21 cellular contexts compared by ENCODE assay signal in the genomic region with DNA sequence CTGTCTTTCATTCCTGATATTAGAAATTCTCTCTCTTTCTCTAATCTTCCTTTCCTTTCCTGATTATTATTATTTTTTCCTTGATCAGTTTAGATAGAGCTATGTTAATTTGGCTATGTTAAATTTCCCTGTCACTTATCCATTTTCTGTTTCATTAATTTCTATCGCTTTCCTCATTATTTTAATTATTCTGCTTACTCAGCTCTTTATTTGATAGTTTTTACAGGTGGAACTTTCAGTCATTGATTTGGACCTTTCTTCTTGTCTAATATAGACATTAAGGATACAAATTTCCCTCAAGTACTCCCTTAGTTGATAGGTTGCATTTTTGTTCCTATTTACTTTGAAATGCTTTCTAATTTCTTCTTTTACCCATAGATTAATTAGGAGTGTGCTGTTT.
DNase-seq lines count a peak whose midpoint lies in the region; ATAC-seq, FAIRE-seq and TF ChIP-seq lines count a peak whose summit lies in the region.
"Had no signal": no experiment of that assay in that cellular context is flagged by ENCODE, and none has a peak within 500 bp of the region (broad histone marks: within the 10 kb centered on the region; RNA-seq: fewer than 3 reads in every experiment).

No MANE protein-coding gene starts in this region.

- H3K18ac ChIP-seq in IMR-90 (ENCODE audit: low read depth, low read length) (no peak overlapping the region), H1 (ENCODE audit: extremely low read depth, low read length) (no peak overlapping the region)

- H4K20me1 ChIP-seq in IMR-90 (ENCODE audit: insufficient read depth, low read length): no peaks in the 10 kb centered on the region
- no peaks in the 10 kb centered on the region for H4K20me1 ChIP-seq in H1 (replicated peaks in 1 of 2; ENCODE audit: control insufficient read depth in 1 of 2, insufficient read depth in 2 of 2, low read length in 2 of 2)
- H4K20me1 ChIP-seq: BLaER1 treated with 17β-estradiol and CSF1 and Interleukin-3, amounts not matched to agents 10 nM and 100 nM had no signal

- H3K9me3 ChIP-seq in A549 (no peaks in the 10 kb centered on the region), IMR-90 (ENCODE audit: control insufficient read depth, insufficient read depth, low read length) (peaks cover 16% of the 10 kb centered on the region), H1 (ENCODE audit: insufficient read depth in 2 of 2, low read depth in 1 of 2, low read length in 1 of 2) (peaks cover 6 to 8% of the 10 kb centered on the region in 2 experiments; a peak in 2 of 4 replicates)

- H2BK12ac ChIP-seq in H1 (ENCODE audit: low read depth, low read length): no peak overlapping the region

- H3K23me2 ChIP-seq in H1 (ENCODE audit: low read depth, low read length): no peaks in the 10 kb centered on the region; the same call in 1 of the 2 replicates

- no peaks in the 10 kb centered on the region for H3K36me3 ChIP-seq in IMR-90 (ENCODE audit: control insufficient read depth, insufficient read depth, low read length)
- no peaks in the 10 kb centered on the region for H3K36me3 ChIP-seq in H1 (ENCODE audit: control insufficient read depth in 2 of 4, insufficient read depth in 4 of 4, low read length in 3 of 4)
- H3K36me3 ChIP-seq: BLaER1 treated with 17β-estradiol and CSF1 and Interleukin-3, amounts not matched to agents 10 nM and 100 nM had no signal

- DNase-seq in A549 (ENCODE audit: low read depth in 1 of 2, low spot score in 1 of 2) (no peak), IMR-90 (no peak), H1 (ENCODE audit: low read depth in 1 of 2, low spot score in 2 of 2) (no peak), glutamatergic neuron (no peak), erythroblast (lab: John Stamatoyannopoulos, UW) (no peak)
- DNase-seq: 8988T; AML-193; Caco-2; Calu3; CD4-positive, alpha-beta T cell; CD8-positive, alpha-beta T cell; DMS79 treated with DMSO at 0.1 percent for 48 hours; GF-D8 had no signal

- H4K5ac ChIP-seq in IMR-90 (ENCODE audit: low read depth, low read length) (no peak overlapping the region), H1 (ENCODE audit: insufficient read length, low read depth, low read length) (no peak overlapping the region)

- TF ChIP-seq EP300 in A549 (IDR thresholded peaks at IDR 0.05): no peak
- TF ChIP-seq EP300 in H1 (IDR thresholded peaks at IDR 0.05; ENCODE audit: borderline replicate concordance in 1 of 2, low read depth in 2 of 2, low read length in 2 of 2): no peak

- H3K9me1 ChIP-seq in IMR-90 (ENCODE audit: insufficient read depth, low read length): no peaks in the 10 kb centered on the region

- H3K79me2 ChIP-seq in H1 (ENCODE audit: control insufficient read depth in 1 of 2, insufficient read depth in 2 of 2, low read length in 2 of 2): no peaks in the 10 kb centered on the region

- no peaks in the 10 kb centered on the region for H3K79me1 ChIP-seq in IMR-90 (ENCODE audit: low read depth in 1 of 2, low read length in 2 of 2)
- no peaks in the 10 kb centered on the region for H3K79me1 ChIP-seq in H1 (ENCODE audit: low read depth, low read length)

- CTCF ChIA-PET in A549 (lab: Yijun Ruan, JAX): no interaction called here
- CTCF ChIA-PET in IMR-90 (lab: Yijun Ruan, JAX): no interaction called here
- CTCF ChIA-PET in H1 (lab: Charles Lee; ENCODE audit: partially characterized antibody): no interaction called here

- no peak overlapping the region for H2BK20ac ChIP-seq in IMR-90 (ENCODE audit: low read depth, low read length)
- no peak overlapping the region for H2BK20ac ChIP-seq in H1 (ENCODE audit: low read length)

- H3K27me3 ChIP-seq in IMR-90 (ENCODE audit: control insufficient read depth, insufficient read depth, low read length) (no peaks in the 10 kb centered on the region), H1 (replicated peaks in 1 of 4; ENCODE audit: control insufficient read depth in 3 of 4, extremely low read depth in 1 of 4, insufficient read depth in 3 of 4, low read length in 3 of 4) (no peaks in the 10 kb centered on the region; a peak in 1 of 7 replicates)
- H3K27me3 ChIP-seq: BLaER1 treated with 17β-estradiol and CSF1 and Interleukin-3, amounts not matched to agents 10 nM and 100 nM had no signal

- H2AFZ ChIP-seq in IMR-90 (replicated peaks; ENCODE audit: low read length, poor library complexity) (no peak overlapping the region), H1 (ENCODE audit: low read length) (no peak overlapping the region)

- H2AK9ac ChIP-seq in IMR-90 (replicated peaks; ENCODE audit: low read depth, low read length, poor library complexity): no peak overlapping the region

- H2BK120ac ChIP-seq in IMR-90 (ENCODE audit: low read depth, low read length) (no peak overlapping the region), H1 (replicated peaks; ENCODE audit: low read depth, low read length) (no peak overlapping the region)

- 82% methylated on average over 1 of the region's 1 CpG for WGBS in A549 (ENCODE audit: missing lambda C conversion rate)
- WGBS in IMR-90 (ENCODE audit: extremely low coverage in 2 of 2, insufficient read length in 1 of 2), 2 experiments: no CpG with 5 or more reads among the region's 1 CpG
- 86% methylated on average over 1 of the region's 1 CpG; no CpG with 5 or more reads in 1 of the 2 experiments for WGBS in H1 (ENCODE audit: extremely low coverage in 1 of 2, insufficient coverage in 1 of 2, insufficient read length in 1 of 2, insufficient replicate concordance in 2 of 2, low coverage in 1 of 2, low lambda C conversion rate in 2 of 2, missing lambda C conversion rate in 1 of 2), 2 experiments

- in situ Hi-C loops in IMR-90 (cut with MboI; ENCODE audit: low sequenced_read_pairs): no loop called here

- intact Hi-C loops in IMR-90 (cut with micrococcal nuclease): no loop called here

- no peak overlapping the region for H3K4me3 Mint-ChIP-seq in glutamatergic neuron (ENCODE audit: unreplicated experiment)
- H3K4me3 Mint-ChIP-seq: B cell; CD4-positive, alpha-beta T cell; CD8-positive, alpha-beta T cell had no signal

- TF ChIP-seq POLR2A in A549 (IDR thresholded peaks at IDR 0.05; ENCODE audit: low read length) (no peak), IMR-90 (IDR thresholded peaks at IDR 0.05; ENCODE audit: low read depth, low read length) (no peak), H1 (IDR thresholded peaks at IDR 0.05; ENCODE audit: control extremely low read depth in 1 of 2, low read depth in 2 of 2, low read length in 2 of 2) (no peak), erythroblast (IDR thresholded peaks at IDR 0.05; ENCODE audit: low read length) (no peak)

- POLR2A ChIA-PET in A549 (lab: Yijun Ruan, JAX) (no interaction called here), IMR-90 (lab: Charles Lee; ENCODE audit: unreplicated experiment) (no interaction called here), H1 (lab: Charles Lee; ENCODE audit: partially characterized antibody) (no interaction called here)

- H3K14ac ChIP-seq in IMR-90 (replicated peaks; ENCODE audit: low read depth, low read length): no peak overlapping the region
- no peak overlapping the region for H3K14ac ChIP-seq in H1 (ENCODE audit: insufficient read length)

- H4K8ac ChIP-seq in IMR-90 (ENCODE audit: low read depth in 2 of 2, low read length in 2 of 2): no peak overlapping the region
- H4K8ac ChIP-seq in H1 (ENCODE audit: extremely low read depth, insufficient read depth, low read length): no peak overlapping the region

- no peak overlapping the region for H3K4me2 ChIP-seq in A549
- no peak overlapping the region for H3K4me2 ChIP-seq in IMR-90 (ENCODE audit: low read depth, low read length)
- no peak overlapping the region for H3K4me2 ChIP-seq in H1 (ENCODE audit: insufficient read depth in 1 of 2, low read depth in 2 of 2, low read length in 2 of 2)
- H3K4me2 ChIP-seq: BLaER1 treated with 17β-estradiol and CSF1 and Interleukin-3, amounts not matched to agents 10 nM and 100 nM had no signal

- H4K91ac ChIP-seq in IMR-90 (ENCODE audit: insufficient read depth, low read depth, low read length) (no peak overlapping the region), H1 (replicated peaks; ENCODE audit: insufficient read length, low read length) (no peak overlapping the region)

- H3K27ac Mint-ChIP-seq in glutamatergic neuron (ENCODE audit: unreplicated experiment): no peak overlapping the region
- H3K27ac Mint-ChIP-seq: B cell; CD4-positive, alpha-beta T cell; CD8-positive, alpha-beta T cell had no signal

- H3K4me3 ChIP-seq in A549 (no peak overlapping the region), IMR-90 (ENCODE audit: insufficient read depth, low read depth, low read length) (no peak overlapping the region), H1 (ENCODE audit: extremely low read depth in 1 of 4, insufficient read depth in 2 of 4, low read depth in 3 of 4, low read length in 4 of 4) (no peak overlapping the region)
- H3K4me3 ChIP-seq: BLaER1 treated with 17β-estradiol and CSF1 and Interleukin-3, amounts not matched to agents 10 nM and 100 nM had no signal

- FAIRE-seq in A549 (lab: Jason Lieb, UNC) (no peak), H1 (lab: Jason Lieb, UNC) (no peak)
- FAIRE-seq: A204.1, D721Med, G401.6, GM12891, GM19239 had no signal

- H3K4me1 Mint-ChIP-seq in glutamatergic neuron (ENCODE audit: low read depth, unreplicated experiment): no peaks in the 10 kb centered on the region
- H3K4me1 Mint-ChIP-seq: B cell had no signal

- H3K27me3 Mint-ChIP-seq in glutamatergic neuron (ENCODE audit: unreplicated experiment): no peaks in the 10 kb centered on the region
- H3K27me3 Mint-ChIP-seq: B cell had no signal

- dilution Hi-C loops in IMR-90 (cut with HindIII; ENCODE audit: low sequenced_read_pairs, unreplicated experiment): no loop called here

- H3K23ac ChIP-seq in IMR-90 (ENCODE audit: low read depth, low read length) (no peak overlapping the region), H1 (ENCODE audit: insufficient read length) (no peak overlapping the region)

- H2BK15ac ChIP-seq in IMR-90 (ENCODE audit: low read depth, low read length): no peak overlapping the region
- H2BK15ac ChIP-seq in H1 (ENCODE audit: low read length): no peak overlapping the region

- H2AK5ac ChIP-seq in IMR-90 (ENCODE audit: low read depth, low read length) (no peak overlapping the region), H1 (ENCODE audit: low read depth, low read length) (no peak overlapping the region)

- H2BK5ac ChIP-seq in IMR-90 (ENCODE audit: low read depth, low read length, poor library complexity, severe bottlenecking) (no peak overlapping the region), H1 (ENCODE audit: low read depth, low read length) (no peak overlapping the region)

- no peak for TF ChIP-seq RAD21 in A549 (conservative IDR thresholded peaks at IDR 0.05 in 1 of 2, IDR thresholded peaks at IDR 0.05 in 1 of 2)
- no peak for TF ChIP-seq RAD21 in IMR-90 (IDR thresholded peaks at IDR 0.05; ENCODE audit: low read length)
- no peak for TF ChIP-seq RAD21 in H1 (IDR thresholded peaks at IDR 0.05 in 1 of 2, conservative IDR thresholded peaks at IDR 0.05 in 1 of 2; ENCODE audit: low read depth in 2 of 2, low read length in 2 of 2)

- no TSS peak for BruUV-seq in IMR-90 (replicated peaks; lab: Mats Ljungman, UMichigan)

- TF ChIP-seq CTCF in A549 (IDR thresholded peaks at IDR 0.05): no peak
- no peak for TF ChIP-seq CTCF in IMR-90 (conservative IDR thresholded peaks at IDR 0.05; ENCODE audit: low read depth, low read length)
- no peak for TF ChIP-seq CTCF in H1 (IDR thresholded peaks at IDR 0.05; ENCODE audit: control extremely low read depth in 1 of 3, insufficient read depth in 1 of 3, low read depth in 1 of 3, low read length in 3 of 3)
- TF ChIP-seq CTCF in glutamatergic neuron (IDR thresholded peaks at IDR 0.05; ENCODE audit: partially characterized antibody, unreplicated experiment): no peak

- no peak overlapping the region for H3K27ac ChIP-seq in A549
- no peak overlapping the region for H3K27ac ChIP-seq in IMR-90 (ENCODE audit: insufficient read depth, low read length)
- H3K27ac ChIP-seq in H1 (ENCODE audit: low read depth, low read length): no peak overlapping the region
- H3K27ac ChIP-seq: BLaER1 treated with 17β-estradiol and CSF1 and Interleukin-3, amounts not matched to agents 10 nM and 100 nM; C4-2B had no signal

- ATAC-seq in A549 (no peak), IMR-90 (ENCODE audit: low read depth) (no peak)
- ATAC-seq: CD8-positive, alpha-beta T cell had no signal

- H3K36me3 Mint-ChIP-seq in glutamatergic neuron (ENCODE audit: unreplicated experiment): no peaks in the 10 kb centered on the region
- H3K36me3 Mint-ChIP-seq: CD8-positive, alpha-beta T cell had no signal

- no peak overlapping the region for H3K9ac ChIP-seq in IMR-90 (ENCODE audit: low read depth, low read length)
- H3K9ac ChIP-seq in H1 (replicated peaks in 1 of 4; ENCODE audit: extremely low read depth in 1 of 4, low read depth in 3 of 4, low read length in 3 of 4): no peak overlapping the region
- H3K9ac ChIP-seq: BLaER1 treated with 17β-estradiol and CSF1 and Interleukin-3, amounts not matched to agents 10 nM and 100 nM had no signal

- H3K4ac ChIP-seq in IMR-90 (ENCODE audit: low read depth, low read length) (no peak overlapping the region), H1 (replicated peaks; ENCODE audit: insufficient read length, low read depth, low read length) (no peak overlapping the region)

- H3K56ac ChIP-seq in IMR-90 (ENCODE audit: extremely low read depth, insufficient read depth, low read length) (no peak overlapping the region), H1 (replicated peaks; ENCODE audit: insufficient read length, low read depth, low read length) (no peak overlapping the region)

- no peaks in the 10 kb centered on the region for H3K9me3 Mint-ChIP-seq in glutamatergic neuron (ENCODE audit: unreplicated experiment)

- H3K4me1 ChIP-seq in A549 (no peaks in the 10 kb centered on the region), IMR-90 (ENCODE audit: control insufficient read depth, insufficient read depth, low read length) (no peaks in the 10 kb centered on the region), H1 (replicated peaks in 1 of 4; ENCODE audit: control insufficient read depth in 3 of 4, insufficient read depth in 4 of 4, low read length in 3 of 4) (no peaks in the 10 kb centered on the region)
- H3K4me1 ChIP-seq: Caco-2 had no signal

Comparison
In these comparisons a context has a peak if more than half of its experiments do, and no peak if none do; other contexts are left out.
1. Of the 18 proteins assayed by ChIP-seq in both H1 and A549: peak only in H1: none; only in A549: none; in both: MAFK; in neither: 17.